Comparison of ENCODE assay signal across 8 cellular contexts in genomic region chr4:87270144-87270543, GRCh38. TPM values are rescaled to one million over a fixed set of nuclear protein-coding genes. Genes with fewer than 3 reads are reported as not detected.
DNase-seq lines count a peak whose midpoint lies in the region; ATAC-seq and TF ChIP-seq lines count a peak whose summit lies in the region.

No MANE protein-coding gene starts in this region.

- H3K4me3 ChIP-seq in NB4 (ENCODE audit: low read depth, low read length), result no peak overlapping the region

- intact Hi-C loops in left colon (cut with DNase I, micrococcal nuclease), result no loop called here

- TF ChIP-seq POLR2A in NB4 (IDR thresholded peaks at IDR 0.05; ENCODE audit: extremely low read depth, insufficient read length), result no peak

- DNase-seq in NCI-H2196 (lab: John Stamatoyannopoulos, UW; ENCODE audit: unreplicated experiment), result peak; percentile 2
- no peak for DNase-seq in NCI-H2196 treated with DMSO at 0.1 percent for 48 hours (lab: John Stamatoyannopoulos, UW; ENCODE audit: unreplicated experiment)
- peak; percentile 60 for DNase-seq in NB4 (ENCODE audit: low read depth)
- peak; percentile 68 for DNase-seq in amniotic epithelial cell (ENCODE audit: low read depth)
- no peak for DNase-seq in left colon
- DNase-seq in stimulated activated CD4-positive, alpha-beta T cell treated with anti-CD3 and anti-CD28 coated beads, Interleukin-4, amount 100 ng/mL, for 4 hours, result no peak
- no peak for DNase-seq in cerebellum (ENCODE audit: low spot score)
- no peak for DNase-seq in COLO668 (lab: John Stamatoyannopoulos, UW; ENCODE audit: unreplicated experiment)

- ATAC-seq in left colon, result peak; percentile 86

- TF ChIP-seq CTCF in NB4 (IDR thresholded peaks at IDR 0.05; ENCODE audit: low read depth, low read length), result peak; percentile 59

RNA-seq across cellular contexts. Expression of gene KLHL8, which starts 49.7 kb away (rescaled TPM):
- total RNA-seq in left colon (10 to 100 TPM; 19.1 to 22.5 TPM), cerebellum (40.6 TPM)

RNA-seq across cellular contexts. Expression of gene HSD17B13, which starts 52.5 kb away (rescaled TPM):
- 1 to 10 TPM in 1 of 2 donors, under 1 TPM in 1; 0.76 to 1.1 TPM for total RNA-seq in left colon
- total RNA-seq in cerebellum, result 0.36 TPM

Comparison
In these comparisons a context has a peak if more than half of its experiments do, and no peak if none do; other contexts are left out.
1. DNase-seq: peak in NCI-H2196 (single experiment), NB4 (single experiment) and amniotic epithelial cell (single experiment); none in NCI-H2196 treated with DMSO at 0.1 percent for 48 hours (single experiment), left colon (0 of 2), stimulated activated CD4-positive, alpha-beta T cell treated with anti-CD3 and anti-CD28 coated beads, Interleukin-4, amount 100 ng/mL, for 4 hours (0 of 2), cerebellum (single experiment) and COLO668 (single experiment).